Comparison of ENCODE assay signal across 10 cellular contexts in the genomic region with DNA sequence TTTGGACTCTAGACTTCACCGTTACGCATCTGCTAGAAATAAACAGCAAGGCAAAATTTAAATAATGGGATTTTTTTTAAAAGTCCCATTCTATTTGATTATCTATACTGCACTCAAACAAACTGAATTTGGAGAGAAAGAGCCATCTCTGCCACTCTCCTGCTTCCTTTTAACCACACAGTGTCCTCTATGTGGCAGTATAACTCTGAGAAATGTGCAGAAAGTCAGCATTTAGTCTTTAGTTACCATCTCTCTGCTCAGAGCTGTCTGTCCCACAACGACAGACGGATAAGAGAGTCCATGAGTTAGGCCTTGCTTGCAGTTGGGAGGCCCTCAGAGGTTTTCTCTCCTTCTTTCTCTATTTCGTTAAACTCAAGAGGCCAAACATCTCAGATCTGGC. TPM values are rescaled to one million over a fixed set of nuclear protein-coding genes. Genes with fewer than 3 reads are reported as not detected.
DNase-seq lines count a peak whose midpoint lies in the region; ATAC-seq, FAIRE-seq and TF ChIP-seq lines count a peak whose summit lies in the region.
"Had no signal": no experiment of that assay in that cellular context is flagged by ENCODE, and none has a peak within 500 bp of the region (broad histone marks: within the 10 kb centered on the region; RNA-seq: fewer than 3 reads in every experiment).

No MANE protein-coding gene starts in this region.

- no peak overlapping the region for H3K4me3 Mint-ChIP-seq in CD14-positive monocyte
- no peak overlapping the region for H3K4me3 Mint-ChIP-seq in activated naive CD4-positive, alpha-beta T cell treated with anti-CD3 and anti-CD28 coated beads for 36 hours
- H3K4me3 Mint-ChIP-seq: T-helper 1 cell treated with Interleukin-12 subunit alpha and Interleukin-12 subunit beta and Interleukin-4 antibody, amounts not matched to agents 30 μg/mL and 1 μg/mL, for 36 hours had no signal

- TF ChIP-seq CTCF in C4-2B (conservative IDR thresholded peaks at IDR 0.05) (peak; percentile 28), kidney (IDR thresholded peaks at IDR 0.05; ENCODE audit: borderline replicate concordance, extremely low read depth, insufficient read depth) (peak; percentile 23), CD14-positive monocyte (IDR thresholded peaks at IDR 0.05) (no peak)

- H3K4me1 Mint-ChIP-seq in CD14-positive monocyte: peaks cover 28% of the 10 kb centered on the region
- no peaks in the 10 kb centered on the region for H3K4me1 Mint-ChIP-seq in activated naive CD4-positive, alpha-beta T cell treated with anti-CD3 and anti-CD28 coated beads for 36 hours (ENCODE audit: low read depth)

- intact Hi-C loops in kidney (cut with DNase I) (no loop called here), CD14-positive monocyte (cut with micrococcal nuclease) (no loop called here)
- intact Hi-C loops in activated naive CD4-positive, alpha-beta T cell treated with anti-CD3 and anti-CD28 coated beads for 36 hours (cut with micrococcal nuclease): no loop called here

- DNase-seq in M059J (ENCODE audit: low read depth) (peak; percentile 11), amniotic epithelial cell (ENCODE audit: low read depth) (peak; percentile 16), kidney (no peak), CD14-positive monocyte (ENCODE audit: low spot score) (no peak)
- no peak for DNase-seq in activated naive CD4-positive, alpha-beta T cell treated with anti-CD3 and anti-CD28 coated beads for 36 hours
- DNase-seq: effector memory CD4-positive, alpha-beta T cell had no signal

- CTCF ChIA-PET in activated naive CD4-positive, alpha-beta T cell treated with anti-CD3 and anti-CD28 coated beads for 36 hours (lab: Charles Lee): interaction anchor here (1.0 to 1.5 kb wide), 2 partner anchors 282 to 284 kb away, joined by 3 to 8 read pairs; no protein-coding TSS in a partner anchor

- no peak overlapping the region for H3K27ac ChIP-seq in C4-2B
- no peak overlapping the region for H3K27ac ChIP-seq in kidney (ENCODE audit: low read depth in 2 of 2, low read length in 2 of 2)

- H3K9ac ChIP-seq in kidney (ENCODE audit: low read length in 2 of 2): no peak overlapping the region

- H3K4me1 ChIP-seq in kidney (ENCODE audit: control insufficient read depth in 1 of 2, insufficient read depth in 1 of 2, low read depth in 1 of 2, low read length in 2 of 2): no peaks in the 10 kb centered on the region

- no peaks in the 10 kb centered on the region for H3K36me3 Mint-ChIP-seq in CD14-positive monocyte
- H3K36me3 Mint-ChIP-seq in activated naive CD4-positive, alpha-beta T cell treated with anti-CD3 and anti-CD28 coated beads for 36 hours (ENCODE audit: low read depth): no peaks in the 10 kb centered on the region

- FAIRE-seq in kidney (lab: Jason Lieb, UNC): no peak

- peaks cover 0 to 3% (median 0%) of the 10 kb centered on the region in 7 donors for H3K9me3 Mint-ChIP-seq in CD14-positive monocyte
- H3K9me3 Mint-ChIP-seq in activated naive CD4-positive, alpha-beta T cell treated with anti-CD3 and anti-CD28 coated beads for 36 hours: no peaks in the 10 kb centered on the region
- H3K9me3 Mint-ChIP-seq: T-helper 1 cell treated with Interleukin-12 subunit alpha and Interleukin-12 subunit beta and Interleukin-4 antibody, amounts not matched to agents 30 μg/mL and 1 μg/mL, for 36 hours had no signal

- no peaks in the 10 kb centered on the region for H3K9me3 ChIP-seq in kidney (ENCODE audit: control insufficient read depth in 1 of 2, low read length in 2 of 2)

- ATAC-seq in HG02759 (IDR thresholded peaks at IDR 0.05; ENCODE audit: unreplicated experiment) (no peak), HG02840 (IDR thresholded peaks at IDR 0.05; ENCODE audit: low FRiP score, unreplicated experiment) (no peak)

- no peaks in the 10 kb centered on the region for H3K27me3 Mint-ChIP-seq in CD14-positive monocyte (ENCODE audit: low read depth in 3 of 3)
- peaks cover 21% of the 10 kb centered on the region for H3K27me3 Mint-ChIP-seq in activated naive CD4-positive, alpha-beta T cell treated with anti-CD3 and anti-CD28 coated beads for 36 hours (ENCODE audit: low read depth)

- no peak overlapping the region for H3K4me3 ChIP-seq in kidney (ENCODE audit: low read length in 2 of 2)

- no peak overlapping the region for H3K27ac Mint-ChIP-seq in CD14-positive monocyte
- no peak overlapping the region for H3K27ac Mint-ChIP-seq in activated naive CD4-positive, alpha-beta T cell treated with anti-CD3 and anti-CD28 coated beads for 36 hours
- H3K27ac Mint-ChIP-seq: T-helper 1 cell treated with Interleukin-12 subunit alpha and Interleukin-12 subunit beta and Interleukin-4 antibody, amounts not matched to agents 30 μg/mL and 1 μg/mL, for 36 hours had no signal

- no peaks in the 10 kb centered on the region for H3K36me3 ChIP-seq in kidney (ENCODE audit: control insufficient read depth in 1 of 2, insufficient read depth in 2 of 2, low read length in 2 of 2)

RNA-seq across cellular contexts. Expression of gene CCNA1, which starts 21.2 kb away (rescaled TPM):
- total RNA-seq in M059J (2014; rRNA removed; shearing (Covaris generic)): 0.05 and 0.32 TPM in 2 replicates
- total RNA-seq in kidney: 0.98 TPM
- polyA plus RNA-seq in kidney (ENCODE audit: insufficient read depth, low read depth, low replicate concordance): 0.54 TPM
- not detected for polyA plus RNA-seq in CD14-positive monocyte
- total RNA-seq in activated naive CD4-positive, alpha-beta T cell treated with anti-CD3 and anti-CD28 coated beads for 36 hours: under 1 TPM; 0.17 to 0.59 TPM

Comparison
In these comparisons a context has a peak if more than half of its experiments do, and no peak if none do; other contexts are left out.
1. DNase-seq: peak in M059J (single experiment) and amniotic epithelial cell (single experiment); none in kidney (single experiment), CD14-positive monocyte (single experiment) and activated naive CD4-positive, alpha-beta T cell treated with anti-CD3 and anti-CD28 coated beads for 36 hours (single experiment).